2 cellular contexts compared by ENCODE assay signal in the genomic region with DNA sequence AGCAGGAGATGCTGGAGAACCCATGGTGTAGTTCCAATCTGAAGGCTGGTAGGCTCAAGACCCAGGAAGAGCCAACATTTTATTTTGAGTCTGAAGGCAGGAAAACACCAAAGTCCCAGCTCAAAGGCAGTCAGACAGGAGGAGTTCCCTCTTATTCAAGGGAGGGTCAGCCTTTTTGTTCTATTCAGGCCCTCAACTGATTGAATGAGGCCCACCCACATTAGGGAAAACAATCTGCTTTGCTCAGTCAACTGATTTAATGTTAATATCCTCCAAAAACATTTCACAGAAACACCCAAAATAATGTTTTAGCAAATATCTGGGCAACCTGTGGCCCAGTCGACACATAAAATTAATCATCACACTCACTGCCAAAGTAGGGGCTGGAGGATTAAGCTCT.
A peak's percentile ranks its signal among the peaks of the same experiment; 100 is the strongest.
TF ChIP-seq lines count a peak whose summit lies in the region.

No MANE protein-coding gene starts in this region.

TF ChIP-seq in IMR-90, 13 proteins besides CTCF, POLR2A, EP300 and RAD21:
- TF ChIP-seq SMC3 (IDR thresholded peaks at IDR 0.05; ENCODE audit: low read depth, low read length) (no peak), NFE2L2 (IDR thresholded peaks at IDR 0.05; ENCODE audit: low read depth, low read length) (no peak), CHD1 (IDR thresholded peaks at IDR 0.05; ENCODE audit: low read depth, low read length) (no peak), RCOR1 (IDR thresholded peaks at IDR 0.05; ENCODE audit: insufficient replicate concordance, low read length) (no peak), MAFK (IDR thresholded peaks at IDR 0.05; ENCODE audit: low read depth, low read length) (no peak), BHLHE40 (IDR thresholded peaks at IDR 0.05; ENCODE audit: low read depth, low read length) (no peak), RFX5 (IDR thresholded peaks at IDR 0.05; ENCODE audit: low read depth, low read length) (no peak), CEBPB (IDR thresholded peaks at IDR 0.05; ENCODE audit: low read depth, low read length) (no peak), USF2 (IDR thresholded peaks at IDR 0.05; ENCODE audit: low read depth, low read length) (no peak), MAZ (IDR thresholded peaks at IDR 0.05; ENCODE audit: borderline replicate concordance, low read depth, low read length) (no peak), MXI1 (IDR thresholded peaks at IDR 0.05; ENCODE audit: borderline replicate concordance, low read depth, low read length) (no peak), FOS (IDR thresholded peaks at IDR 0.05; ENCODE audit: low read depth, low read length) (no peak)

TF ChIP-seq in K562, 482 proteins besides CTCF, POLR2A, EP300 and RAD21:
- TF ChIP-seq ZNF134 (CRISPR knock-in tag; conservative IDR thresholded peaks at IDR 0.05) (peak; percentile 91), ETV6 (IDR thresholded peaks at IDR 0.05; ENCODE audit: borderline replicate concordance in 1 of 2, low read depth in 2 of 2, low read length in 1 of 2) (no peak), ETV6 (CRISPR knock-in tag; IDR thresholded peaks at IDR 0.05; ENCODE audit: borderline replicate concordance) (no peak)
